18 cellular contexts compared by ENCODE assay signal in the genomic region with DNA sequence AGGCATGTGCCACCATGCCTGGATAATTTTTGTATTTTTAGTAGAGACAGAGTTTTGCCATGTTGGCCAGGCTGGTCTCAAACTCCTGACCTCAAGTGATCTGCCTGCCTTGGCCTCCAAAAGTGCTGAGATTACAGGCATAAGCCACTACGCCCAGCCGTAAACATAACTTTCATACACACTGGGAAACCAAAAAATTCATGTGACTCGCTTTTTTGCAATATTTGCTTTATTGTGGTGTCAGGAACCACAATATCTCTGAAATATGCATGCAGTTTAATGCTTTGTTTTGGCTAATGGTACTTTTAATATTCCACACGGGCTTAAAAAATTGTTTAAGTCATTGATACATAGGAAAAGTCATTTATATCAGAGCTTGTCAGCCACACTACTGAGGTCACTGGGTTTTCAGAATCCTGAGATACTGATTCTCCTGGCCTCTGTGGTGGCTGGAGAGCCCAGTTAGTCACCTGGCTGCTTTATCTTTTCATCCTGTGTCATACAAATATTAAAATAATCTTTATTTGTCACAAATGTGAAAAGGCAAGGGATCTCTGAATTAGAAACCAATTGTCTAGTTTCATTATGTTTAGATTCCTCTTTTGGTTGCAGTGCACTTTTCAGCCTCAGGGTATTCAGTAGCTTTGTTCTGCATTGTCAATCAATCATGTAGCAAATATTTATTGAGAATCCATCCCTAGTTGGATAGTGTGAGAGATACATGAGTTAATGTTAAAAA. TPM values are rescaled to one million over a fixed set of nuclear protein-coding genes. Genes with fewer than 3 reads are reported as not detected.
A peak's percentile ranks its signal among the peaks of the same experiment; 100 is the strongest.
DNase-seq lines count a peak whose midpoint lies in the region; ATAC-seq, FAIRE-seq and TF ChIP-seq lines count a peak whose summit lies in the region.
"Had no signal": no experiment of that assay in that cellular context is flagged by ENCODE, and none has a peak within 500 bp of the region (broad histone marks: within the 10 kb centered on the region; RNA-seq: fewer than 3 reads in every experiment).

No MANE protein-coding gene starts in this region.

- no peak overlapping the region for H2AFZ ChIP-seq in GM12878 (ENCODE audit: control insufficient read depth, low read depth, low read length)

- CTCF ChIA-PET in GM12878 (lab: Yijun Ruan, JAX), result interaction anchor here (1.0 to 1.1 kb wide), 3 partner anchors 12 to 146 kb away, joined by 3 to 7 read pairs (median 4); no protein-coding TSS in a partner anchor

- H3K27ac Mint-ChIP-seq in activated T-cell treated with anti-CD3 and anti-CD28 coated beads, Interleukin-2, amount 50 U/mL, for 72 hours, result peak overlapping the region; percentile 54
- H3K27ac Mint-ChIP-seq in IgD-negative memory B cell, result peak overlapping the region; percentile 46 to 64 (median 57)
- peak overlapping the region; percentile 65 for H3K27ac Mint-ChIP-seq in stimulated activated naive B cell treated with anti-CD40 and anti-IgM and Interleukin-4, amounts not matched to agents 10 μg/mL and 1 μg/mL and 100 μg/mL, for 72 hours
- H3K27ac Mint-ChIP-seq in activated T-helper 1 cell treated with anti-CD3 and anti-CD28 coated beads, Interleukin-12 subunit alpha, Interleukin-12 subunit beta, Interleukin-2, Interleukin-4 antibody, amounts not matched to agents 30 ng/mL and 10 ng/mL and 1 ng/mL, durations not matched to agents 14 hours and 24 hours and 36 hours, result no peak overlapping the region

- H3K9me3 Mint-ChIP-seq in activated T-cell treated with anti-CD3 and anti-CD28 coated beads, Interleukin-2, amount 50 U/mL, for 72 hours, result no peaks in the 10 kb centered on the region
- H3K9me3 Mint-ChIP-seq in IgD-negative memory B cell, result no peaks in the 10 kb centered on the region
- H3K9me3 Mint-ChIP-seq in stimulated activated naive B cell treated with anti-CD40 and anti-IgM and Interleukin-4, amounts not matched to agents 10 μg/mL and 1 μg/mL and 100 μg/mL, for 72 hours, result no peaks in the 10 kb centered on the region
- H3K9me3 Mint-ChIP-seq in activated T-helper 1 cell treated with anti-CD3 and anti-CD28 coated beads, Interleukin-12 subunit alpha, Interleukin-12 subunit beta, Interleukin-2, Interleukin-4 antibody, amounts not matched to agents 30 ng/mL and 10 ng/mL and 1 ng/mL, durations not matched to agents 14 hours and 24 hours and 36 hours, result no peaks in the 10 kb centered on the region
- H3K9me3 Mint-ChIP-seq: activated naive CD8-positive, alpha-beta T cell treated with anti-CD3 and anti-CD28 coated beads, Interleukin-2, amount 10 ng/mL, durations not matched to agents 7 days and 5 days had no signal

- H3K9ac ChIP-seq in GM12878 (ENCODE audit: control insufficient read depth, insufficient read depth, low read length), result no peak overlapping the region

- BruUV-seq in GM12878 (replicated peaks; lab: Mats Ljungman, UMichigan), result no TSS peak

- H3K4me2 ChIP-seq in GM12878 (ENCODE audit: control insufficient read depth, insufficient read depth), result 0 out of 2 replicates have a peak overlapping the region, but pooled peaks have one; percentile 13

- no peak overlapping the region for H3K4me3 ChIP-seq in GM12878
- H3K4me3 ChIP-seq: heart right ventricle, psoas muscle, uterus had no signal

- ATAC-seq in activated T-cell treated with anti-CD3 and anti-CD28 coated beads, Interleukin-2, amount 50 U/mL, for 72 hours (replicated peaks in 1 of 2), result peak in 1 of 2 donors; percentile 28
- peak; percentile 87 for ATAC-seq in GM12878
- ATAC-seq in stimulated activated naive B cell treated with anti-CD40 and anti-IgM and Interleukin-4, amounts not matched to agents 10 μg/mL and 1 μg/mL and 100 μg/mL, for 72 hours (replicated peaks), result peak; percentile 75 to 77
- no peak for ATAC-seq in GM21390 (IDR thresholded peaks at IDR 0.05; ENCODE audit: unreplicated experiment)
- ATAC-seq: heart right ventricle, psoas muscle had no signal

- in situ Hi-C loops in GM12878 (cut with MboI), result no loop called here

- no peaks in the 10 kb centered on the region for H3K79me2 ChIP-seq in GM12878 (ENCODE audit: control insufficient read depth, insufficient read depth, low read length)

- peaks cover 17% of the 10 kb centered on the region for H3K4me1 ChIP-seq in GM12878 (ENCODE audit: control insufficient read depth, insufficient read depth, low read length)
- H3K4me1 ChIP-seq: psoas muscle, uterus had no signal

- RAD21 ChIA-PET in GM12878 (lab: Charles Lee; ENCODE audit: unreplicated experiment), result interaction anchor here (0.6 kb wide), 1 partner anchor 103 kb away, joined by 3 read pairs; no protein-coding TSS in a partner anchor

- intact Hi-C loops in GM12878 (cut with micrococcal nuclease; ENCODE audit: unreplicated experiment), result no loop called here
- intact Hi-C loops in activated T-helper 1 cell treated with anti-CD3 and anti-CD28 coated beads, Interleukin-12 subunit alpha, Interleukin-12 subunit beta, Interleukin-2, Interleukin-4 antibody, amounts not matched to agents 30 ng/mL and 10 ng/mL and 1 ng/mL, durations not matched to agents 14 hours and 24 hours and 36 hours (cut with micrococcal nuclease), result no loop called here

- no peak for TF ChIP-seq RAD21 in GM12878 (IDR thresholded peaks at IDR 0.05; ENCODE audit: insufficient read depth, low read depth, low read length)

- H3K27me3 ChIP-seq in GM12878 (replicated peaks in 1 of 2; ENCODE audit: control insufficient read depth in 2 of 2, insufficient read depth in 2 of 2, low read length in 1 of 2), result no peaks in the 10 kb centered on the region
- H3K27me3 ChIP-seq: heart right ventricle, uterus had no signal

- TF ChIP-seq POLR2A in GM12878 (IDR thresholded peaks at IDR 0.05; ENCODE audit: low read depth, low read length), result no peak

- no peaks in the 10 kb centered on the region for H4K20me1 ChIP-seq in GM12878 (ENCODE audit: control insufficient read depth, insufficient read depth)

- peaks cover 12% of the 10 kb centered on the region for H3K4me1 Mint-ChIP-seq in activated T-cell treated with anti-CD3 and anti-CD28 coated beads, Interleukin-2, amount 50 U/mL, for 72 hours (ENCODE audit: low read depth)
- H3K4me1 Mint-ChIP-seq in IgD-negative memory B cell, result peaks cover 19 to 22% (median 21%) of the 10 kb centered on the region in 3 donors
- peaks cover 11 to 26% of the 10 kb centered on the region in 2 donors for H3K4me1 Mint-ChIP-seq in stimulated activated naive B cell treated with anti-CD40 and anti-IgM and Interleukin-4, amounts not matched to agents 10 μg/mL and 1 μg/mL and 100 μg/mL, for 72 hours
- H3K4me1 Mint-ChIP-seq in activated T-helper 1 cell treated with anti-CD3 and anti-CD28 coated beads, Interleukin-12 subunit alpha, Interleukin-12 subunit beta, Interleukin-2, Interleukin-4 antibody, amounts not matched to agents 30 ng/mL and 10 ng/mL and 1 ng/mL, durations not matched to agents 14 hours and 24 hours and 36 hours (ENCODE audit: low read depth), result peaks cover 28% of the 10 kb centered on the region

- H3K27ac ChIP-seq in GM12878 (ENCODE audit: control insufficient read depth, insufficient read depth), result no peak overlapping the region; the same call in 1 of the 2 replicates
- H3K27ac ChIP-seq: heart right ventricle, psoas muscle, uterus had no signal

- no peaks in the 10 kb centered on the region; the same call in 2 of the 3 replicates for H3K9me3 ChIP-seq in GM12878 (replicated peaks; ENCODE audit: control insufficient read depth, insufficient read depth, low read length)
- H3K9me3 ChIP-seq: Caco-2, psoas muscle, uterus had no signal

- H3K27me3 Mint-ChIP-seq in activated T-cell treated with anti-CD3 and anti-CD28 coated beads, Interleukin-2, amount 50 U/mL, for 72 hours (ENCODE audit: low read depth), result no peaks in the 10 kb centered on the region
- H3K27me3 Mint-ChIP-seq in IgD-negative memory B cell, result no peaks in the 10 kb centered on the region
- H3K27me3 Mint-ChIP-seq in stimulated activated naive B cell treated with anti-CD40 and anti-IgM and Interleukin-4, amounts not matched to agents 10 μg/mL and 1 μg/mL and 100 μg/mL, for 72 hours, result no peaks in the 10 kb centered on the region
- H3K27me3 Mint-ChIP-seq in activated T-helper 1 cell treated with anti-CD3 and anti-CD28 coated beads, Interleukin-12 subunit alpha, Interleukin-12 subunit beta, Interleukin-2, Interleukin-4 antibody, amounts not matched to agents 30 ng/mL and 10 ng/mL and 1 ng/mL, durations not matched to agents 14 hours and 24 hours and 36 hours (ENCODE audit: insufficient read depth), result no peaks in the 10 kb centered on the region
- H3K27me3 Mint-ChIP-seq: activated naive CD8-positive, alpha-beta T cell treated with anti-CD3 and anti-CD28 coated beads, Interleukin-2, amount 10 ng/mL, durations not matched to agents 7 days and 5 days had no signal

- H3K36me3 Mint-ChIP-seq in activated T-cell treated with anti-CD3 and anti-CD28 coated beads, Interleukin-2, amount 50 U/mL, for 72 hours (ENCODE audit: insufficient read depth in 2 of 2), result peaks cover 11 to 13% of the 10 kb centered on the region in 2 donors
- peaks cover 15% of the 10 kb centered on the region for H3K36me3 Mint-ChIP-seq in IgD-negative memory B cell
- peaks cover 46 to 58% of the 10 kb centered on the region in 2 donors for H3K36me3 Mint-ChIP-seq in stimulated activated naive B cell treated with anti-CD40 and anti-IgM and Interleukin-4, amounts not matched to agents 10 μg/mL and 1 μg/mL and 100 μg/mL, for 72 hours
- H3K36me3 Mint-ChIP-seq in activated T-helper 1 cell treated with anti-CD3 and anti-CD28 coated beads, Interleukin-12 subunit alpha, Interleukin-12 subunit beta, Interleukin-2, Interleukin-4 antibody, amounts not matched to agents 30 ng/mL and 10 ng/mL and 1 ng/mL, durations not matched to agents 14 hours and 24 hours and 36 hours (ENCODE audit: low read depth), result peaks cover 45% of the 10 kb centered on the region

- TF ChIP-seq CTCF in GM12878 (IDR thresholded peaks at IDR 0.05 in 2 of 3, conservative IDR thresholded peaks at IDR 0.05 in 1 of 3; ENCODE audit: control insufficient read depth in 2 of 3, extremely low read depth in 1 of 3, insufficient read depth in 1 of 3, low read depth in 3 of 3, low read length in 3 of 3), result peak in 2 of 3 experiments; percentile 17 to 28; a peak in 2 of 6 replicates

- no peak for DNase-seq in activated T-cell treated with anti-CD3 and anti-CD28 coated beads, Interleukin-2, amount 50 U/mL, for 72 hours
- DNase-seq in activated T-cell treated with anti-CD3 and anti-CD28 coated beads, Interleukin-2, amount 50 U/mL, for 1 hour, result no peak
- DNase-seq in GM12878 (ENCODE audit: low read depth, low spot score), result no peak
- DNase-seq in stimulated activated naive B cell treated with anti-CD40 and anti-IgM and Interleukin-4, amounts not matched to agents 10 μg/mL and 1 μg/mL and 100 μg/mL, for 72 hours, result no peak
- no peak for DNase-seq in stimulated activated CD4-positive, alpha-beta T cell treated with anti-CD3 and anti-CD28 coated beads, Interleukin-12 subunit alpha, Interleukin-12 subunit beta, amount 100 ng/mL, for 4 hours
- no peak for DNase-seq in activated T-helper 1 cell treated with anti-CD3 and anti-CD28 coated beads, Interleukin-12 subunit alpha, Interleukin-12 subunit beta, Interleukin-2, Interleukin-4 antibody, amounts not matched to agents 30 ng/mL and 10 ng/mL and 1 ng/mL, durations not matched to agents 14 hours and 24 hours and 36 hours (ENCODE audit: low spot score)
- DNase-seq: activated CD4-positive, alpha-beta T cell treated with anti-CD3 and anti-CD28 coated beads for 1 hour; activated naive CD8-positive, alpha-beta T cell treated with anti-CD3 and anti-CD28 coated beads, Interleukin-2, amount 10 ng/mL, durations not matched to agents 7 days and 5 days; Caco-2; dermis blood vessel endothelial cell; heart right ventricle; islet precursor cell; NCI-H1417 treated with DMSO at 0.1 percent for 48 hours; psoas muscle; uterus had no signal

- H3K4me3 Mint-ChIP-seq in activated T-cell treated with anti-CD3 and anti-CD28 coated beads, Interleukin-2, amount 50 U/mL, for 72 hours, result no peak overlapping the region
- H3K4me3 Mint-ChIP-seq in IgD-negative memory B cell, result peak overlapping the region in 2 of 4 donors; percentile 14 to 39
- H3K4me3 Mint-ChIP-seq in stimulated activated naive B cell treated with anti-CD40 and anti-IgM and Interleukin-4, amounts not matched to agents 10 μg/mL and 1 μg/mL and 100 μg/mL, for 72 hours, result no peak overlapping the region
- no peak overlapping the region for H3K4me3 Mint-ChIP-seq in activated T-helper 1 cell treated with anti-CD3 and anti-CD28 coated beads, Interleukin-12 subunit alpha, Interleukin-12 subunit beta, Interleukin-2, Interleukin-4 antibody, amounts not matched to agents 30 ng/mL and 10 ng/mL and 1 ng/mL, durations not matched to agents 14 hours and 24 hours and 36 hours
- H3K4me3 Mint-ChIP-seq: activated naive CD8-positive, alpha-beta T cell treated with anti-CD3 and anti-CD28 coated beads, Interleukin-2, amount 10 ng/mL, durations not matched to agents 7 days and 5 days had no signal

- peak; percentile 23 for FAIRE-seq in GM12878 (lab: Jason Lieb, UNC)
- FAIRE-seq: G401.6 had no signal

- POLR2A ChIA-PET in GM12878 (lab: Charles Lee), result interaction anchor here (0.6 to 0.8 kb wide), 2 partner anchors 9 to 82 kb away, joined by 3 to 4 read pairs; no protein-coding TSS in a partner anchor

- SMC1A ChIA-PET in GM12878 (lab: Charles Lee; ENCODE audit: uncharacterized antibody, unreplicated experiment), result interaction anchor here (1.4 kb wide), 1 partner anchor 9 kb away, joined by 5 read pairs; no protein-coding TSS in a partner anchor

- H3K36me3 ChIP-seq in GM12878 (ENCODE audit: control insufficient read depth in 2 of 2, insufficient read depth in 2 of 2, low read length in 1 of 2), result no peaks in the 10 kb centered on the region; a peak in 1 of 4 replicates
- H3K36me3 ChIP-seq: uterus had no signal

- TF ChIP-seq EP300 in GM12878 (IDR thresholded peaks at IDR 0.05; ENCODE audit: borderline replicate concordance in 1 of 2, control insufficient read depth in 1 of 2, low read depth in 2 of 2, low read length in 2 of 2), result no peak

- 75% methylated on average over 4 of the region's 4 CpGs for WGBS in GM12878 (ENCODE audit: insufficient coverage, insufficient replicate concordance, low lambda C conversion rate, missing lambda C conversion rate)

RNA-seq across cellular contexts. Expression of a gene that starts 10.0 kb away (rescaled TPM):
- 10 to 100 TPM; 17.1 to 19.2 TPM for total RNA-seq in activated T-cell treated with anti-CD3 and anti-CD28 coated beads, Interleukin-2, amount 50 U/mL, for 72 hours
- polyA plus RNA-seq in IgD-negative memory B cell, result 18.0 TPM
- total RNA-seq in GM12878 (2013; cell fraction: nucleolus; rRNA removed), result 116 and 118 TPM in 2 replicates
- 26.6 and 26.8 TPM in 2 replicates for total RNA-seq in GM12878 (2014; rRNA removed)
- 23.6 and 24.1 TPM in 2 replicates for total RNA-seq in GM12878 (2014; rRNA removed; fragmentation: Illumina TruSeq; extraction: Trizol)
- total RNA-seq in GM12878 (2021), result 15.8 and 18.3 TPM in 2 replicates
- polyA plus RNA-seq in GM12878 (2011; ENCODE audit: low read depth), result 9.0 TPM
- 15.7 and 19.1 TPM in 2 replicates for polyA plus RNA-seq in GM12878 (2011; rRNA removed)
- 8.2 and 10.7 TPM in 2 replicates for polyA plus RNA-seq in GM12878 (2011; cell fraction: cytosol; rRNA removed)
- 25.3 and 29.7 TPM in 2 replicates for polyA plus RNA-seq in GM12878 (2011; cell fraction: nucleus; rRNA removed)
- polyA plus RNA-seq in GM12878 (2012), result 7.7 and 12.4 TPM in 2 replicates
- 19.1 and 20.3 TPM in 2 replicates for polyA plus RNA-seq in GM12878 (2014; fragmentation: Illumina TruSeq; extraction: Trizol)
- polyA plus RNA-seq in GM12878 (2014; fragmentation: Nextera tagmentation; extraction: Ambion mirVana), result 1 to 10 TPM; 7.0 to 9.7 TPM
- 14.1 and 15.6 TPM in 2 replicates for polyA plus RNA-seq in GM12878 (2014; rRNA removed)
- polyA plus RNA-seq in GM12878 (2016; fragmentation: Nextera tagmentation; extraction: Ambion mirVana), result 10 to 100 TPM; 11.6 to 12.5 TPM
- 14.3 and 14.6 TPM in 2 replicates for polyA minus RNA-seq in GM12878 (2011; rRNA and poly(A)+ RNA removed)
- polyA minus RNA-seq in GM12878 (2011; cell fraction: cytosol; rRNA and poly(A)+ RNA removed), result 4.0 and 5.9 TPM in 2 replicates
- polyA minus RNA-seq in GM12878 (2011; cell fraction: nucleus; rRNA and poly(A)+ RNA removed), result 16.1 and 34.2 TPM in 2 replicates
- total RNA-seq in activated T-helper 1 cell treated with anti-CD3 and anti-CD28 coated beads, Interleukin-12 subunit alpha, Interleukin-12 subunit beta, Interleukin-2, Interleukin-4 antibody, amounts not matched to agents 30 ng/mL and 10 ng/mL and 1 ng/mL, durations not matched to agents 14 hours and 24 hours and 36 hours, result 16.4 and 18.6 TPM in 2 replicates

RNA-seq across cellular contexts. Expression of a gene that starts 37.5 kb away (rescaled TPM):
- 10 to 100 TPM; 33.1 to 37.5 TPM for total RNA-seq in activated T-cell treated with anti-CD3 and anti-CD28 coated beads, Interleukin-2, amount 50 U/mL, for 72 hours
- polyA plus RNA-seq in IgD-negative memory B cell (14.2 TPM), GM12878 (2011; rRNA removed) (15.4 and 21.8 TPM in 2 replicates), GM12878 (2014; fragmentation: Illumina TruSeq; extraction: Trizol) (14.9 and 17.5 TPM in 2 replicates), GM12878 (2014; fragmentation: Nextera tagmentation; extraction: Ambion mirVana) (1 to 10 TPM; 4.5 to 5.5 TPM), GM12878 (2014; rRNA removed) (9.3 and 9.7 TPM in 2 replicates), GM12878 (2016; fragmentation: Nextera tagmentation; extraction: Ambion mirVana) (10 to 100 TPM; 22.5 TPM)
- 132 and 148 TPM in 2 replicates for total RNA-seq in GM12878 (2013; cell fraction: nucleolus; rRNA removed)
- total RNA-seq in GM12878 (2014; rRNA removed) (17.9 and 20.8 TPM in 2 replicates), GM12878 (2014; rRNA removed; fragmentation: Illumina TruSeq; extraction: Trizol) (25.5 and 27.5 TPM in 2 replicates), GM12878 (2021) (17.2 and 20.6 TPM in 2 replicates)
- polyA plus RNA-seq in GM12878 (2011; ENCODE audit: low read depth), result 8.3 TPM
- 5.7 and 7.3 TPM in 2 replicates for polyA plus RNA-seq in GM12878 (2011; cell fraction: cytosol; rRNA removed)
- 10.7 and 11.8 TPM in 2 replicates for polyA plus RNA-seq in GM12878 (2011; cell fraction: nucleus; rRNA removed)
- 7.8 and 8.2 TPM in 2 replicates for polyA plus RNA-seq in GM12878 (2012)
- polyA minus RNA-seq in GM12878 (2011; rRNA and poly(A)+ RNA removed), result 24.8 and 37.7 TPM in 2 replicates
- polyA minus RNA-seq in GM12878 (2011; cell fraction: cytosol; rRNA and poly(A)+ RNA removed), result 13.4 and 13.5 TPM in 2 replicates
- 25.5 and 33.8 TPM in 2 replicates for polyA minus RNA-seq in GM12878 (2011; cell fraction: nucleus; rRNA and poly(A)+ RNA removed)
- 29.1 and 35.3 TPM in 2 replicates for total RNA-seq in activated T-helper 1 cell treated with anti-CD3 and anti-CD28 coated beads, Interleukin-12 subunit alpha, Interleukin-12 subunit beta, Interleukin-2, Interleukin-4 antibody, amounts not matched to agents 30 ng/mL and 10 ng/mL and 1 ng/mL, durations not matched to agents 14 hours and 24 hours and 36 hours

RNA-seq across cellular contexts. Expression of a gene that starts 41.8 kb away (rescaled TPM):
- 10 to 100 TPM; 90.9 to 97.6 TPM for total RNA-seq in activated T-cell treated with anti-CD3 and anti-CD28 coated beads, Interleukin-2, amount 50 U/mL, for 72 hours
- 189 TPM for polyA plus RNA-seq in IgD-negative memory B cell
- 63.6 and 64.7 TPM in 2 replicates for total RNA-seq in GM12878 (2013; cell fraction: nucleolus; rRNA removed)
- total RNA-seq in GM12878 (2014; rRNA removed), result 42.3 and 48.5 TPM in 2 replicates
- 40.8 and 41.4 TPM in 2 replicates for total RNA-seq in GM12878 (2014; rRNA removed; fragmentation: Illumina TruSeq; extraction: Trizol)
- total RNA-seq in GM12878 (2021), result 31.9 and 34.3 TPM in 2 replicates
- 50.2 TPM for polyA plus RNA-seq in GM12878 (2011; ENCODE audit: low read depth)
- polyA plus RNA-seq in GM12878 (2011; rRNA removed), result 86.7 and 112 TPM in 2 replicates
- polyA plus RNA-seq in GM12878 (2011; cell fraction: cytosol; rRNA removed), result 59.2 and 83.5 TPM in 2 replicates
- polyA plus RNA-seq in GM12878 (2011; cell fraction: nucleus; rRNA removed), result 66.1 and 66.6 TPM in 2 replicates
- 52.5 and 53.4 TPM in 2 replicates for polyA plus RNA-seq in GM12878 (2012)
- polyA plus RNA-seq in GM12878 (2014; fragmentation: Illumina TruSeq; extraction: Trizol), result 45.2 and 54.0 TPM in 2 replicates
- polyA plus RNA-seq in GM12878 (2014; fragmentation: Nextera tagmentation; extraction: Ambion mirVana), result 10 to 100 TPM; 30.1 to 39.2 TPM
- 36.3 and 42.1 TPM in 2 replicates for polyA plus RNA-seq in GM12878 (2014; rRNA removed)
- polyA plus RNA-seq in GM12878 (2016; fragmentation: Nextera tagmentation; extraction: Ambion mirVana), result 10 to 100 TPM; 61.0 to 68.8 TPM
- polyA minus RNA-seq in GM12878 (2011; rRNA and poly(A)+ RNA removed), result 40.1 and 44.5 TPM in 2 replicates
- polyA minus RNA-seq in GM12878 (2011; cell fraction: cytosol; rRNA and poly(A)+ RNA removed), result 14.1 and 14.4 TPM in 2 replicates
- polyA minus RNA-seq in GM12878 (2011; cell fraction: nucleus; rRNA and poly(A)+ RNA removed), result 30.8 and 43.8 TPM in 2 replicates
- 57.7 and 60.2 TPM in 2 replicates for total RNA-seq in activated T-helper 1 cell treated with anti-CD3 and anti-CD28 coated beads, Interleukin-12 subunit alpha, Interleukin-12 subunit beta, Interleukin-2, Interleukin-4 antibody, amounts not matched to agents 30 ng/mL and 10 ng/mL and 1 ng/mL, durations not matched to agents 14 hours and 24 hours and 36 hours
